8 cellular contexts compared by ENCODE assay signal in genomic region chr12:53200458-53201169, GRCh38. TPM values are rescaled to one million over a fixed set of nuclear protein-coding genes. Genes with fewer than 3 reads are reported as not detected.
DNase-seq lines count a peak whose midpoint lies in the region; ATAC-seq, FAIRE-seq and TF ChIP-seq lines count a peak whose summit lies in the region.

No MANE protein-coding gene starts in this region.

- TF ChIP-seq POLR2A in GM12878 (IDR thresholded peaks at IDR 0.05; ENCODE audit: low read depth, low read length), result no peak
- TF ChIP-seq POLR2A in upper lobe of left lung (IDR thresholded peaks at IDR 0.05), result no peak

- H3K27me3 ChIP-seq in Karpas-422 (ENCODE audit: low read length), result no peaks in the 10 kb centered on the region
- H3K27me3 ChIP-seq in GM12878 (replicated peaks in 1 of 2; ENCODE audit: control insufficient read depth in 2 of 2, insufficient read depth in 2 of 2, low read length in 1 of 2), result no peaks in the 10 kb centered on the region
- no peaks in the 10 kb centered on the region for H3K27me3 ChIP-seq in upper lobe of left lung

- CTCF ChIA-PET in GM10248 (lab: Yijun Ruan, JAX), result interaction anchor here (0.8 to 19.5 kb wide), 9 partner anchors 12 to 308 kb away, joined by 3 to 383 read pairs (median 4); partner anchors contain the start of genes AAAS, MYG1 and PFDN5
- CTCF ChIA-PET in GM12878 (lab: Yijun Ruan, JAX), result interaction anchor here (0.5 to 7.7 kb wide), 14 partner anchors 10 to 135 kb away, joined by 3 to 78 read pairs (median 4); partner anchors contain the start of genes AAAS, CSAD, ESPL1 and ITGB7

- DNase-seq in GM10248 (ENCODE audit: extremely low spot score), result peak; percentile 52
- peak; percentile 83 for DNase-seq in Karpas-422
- peak; percentile 79 for DNase-seq in GM12878 (ENCODE audit: low read depth, low spot score)
- DNase-seq in NK-92 (lab: John Stamatoyannopoulos, UW; ENCODE audit: unreplicated experiment), result no peak
- no peak for DNase-seq in upper lobe of left lung
- no peak for DNase-seq in LoVo (ENCODE audit: low spot score)
- DNase-seq in NCI-H1930 (lab: John Stamatoyannopoulos, UW), result no peak

- H4K20me1 ChIP-seq in Karpas-422 (ENCODE audit: insufficient read depth, low read depth, low read length) (no peaks in the 10 kb centered on the region), GM12878 (ENCODE audit: control insufficient read depth, insufficient read depth) (no peaks in the 10 kb centered on the region)

- no TSS peak for BruUV-seq in GM12878 (replicated peaks; lab: Mats Ljungman, UMichigan)

- peak overlapping the region; percentile 95 for H3K27ac ChIP-seq in Karpas-422 (ENCODE audit: low read length)
- peak overlapping the region; percentile 69 for H3K27ac ChIP-seq in GM12878 (ENCODE audit: control insufficient read depth, insufficient read depth)
- H3K27ac ChIP-seq in upper lobe of left lung, result no peak overlapping the region

- H3K36me3 ChIP-seq in Karpas-422 (ENCODE audit: insufficient read depth, low read length) (peaks cover 23% of the 10 kb centered on the region), GM12878 (ENCODE audit: control insufficient read depth in 2 of 2, insufficient read depth in 2 of 2, low read length in 1 of 2) (peaks cover 21 to 33% of the 10 kb centered on the region in 2 experiments), upper lobe of left lung (no peaks in the 10 kb centered on the region)

- TF ChIP-seq RAD21 in GM12878 (IDR thresholded peaks at IDR 0.05; ENCODE audit: insufficient read depth, low read depth, low read length), result no peak

- H3K9ac ChIP-seq in Karpas-422 (ENCODE audit: low read length), result peak overlapping the region; percentile 62
- H3K9ac ChIP-seq in GM12878 (ENCODE audit: control insufficient read depth, insufficient read depth, low read length), result peak overlapping the region; percentile 42

- H2AFZ ChIP-seq in Karpas-422 (ENCODE audit: low read length), result no peak overlapping the region
- no peak overlapping the region for H2AFZ ChIP-seq in GM12878 (ENCODE audit: control insufficient read depth, low read depth, low read length)

- H3K4me2 ChIP-seq in Karpas-422 (ENCODE audit: low read depth, low read length, poor library complexity, severe bottlenecking) (peak overlapping the region; percentile 74), GM12878 (ENCODE audit: control insufficient read depth, insufficient read depth) (peak overlapping the region; percentile 84)

- in situ Hi-C loops in GM12878 (cut with MboI), result no loop called here

- TF ChIP-seq CTCF in GM10248 (IDR thresholded peaks at IDR 0.05; ENCODE audit: control extremely low read depth, extremely low read depth, low read depth, missing control alignments) (no peak), GM12878 (IDR thresholded peaks at IDR 0.05 in 2 of 3, conservative IDR thresholded peaks at IDR 0.05 in 1 of 3; ENCODE audit: control insufficient read depth in 2 of 3, extremely low read depth in 1 of 3, insufficient read depth in 1 of 3, low read depth in 3 of 3, low read length in 3 of 3) (no peak), upper lobe of left lung (IDR thresholded peaks at IDR 0.05) (no peak)

- WGBS in GM12878 (ENCODE audit: insufficient coverage, insufficient replicate concordance, low lambda C conversion rate, missing lambda C conversion rate), result 2% methylated on average over 10 of the region's 10 CpGs
- 49 to 67% methylated on average over 10 of the region's 10 CpGs for WGBS in upper lobe of left lung, 2 donors

- TF ChIP-seq EP300 in GM12878 (IDR thresholded peaks at IDR 0.05; ENCODE audit: borderline replicate concordance in 1 of 2, control insufficient read depth in 1 of 2, low read depth in 2 of 2, low read length in 2 of 2) (peak; percentile 76 to 87), upper lobe of left lung (IDR thresholded peaks at IDR 0.05) (no peak)

- peaks cover 47% of the 10 kb centered on the region for H3K79me2 ChIP-seq in Karpas-422 (ENCODE audit: low read length)
- peaks cover 60% of the 10 kb centered on the region for H3K79me2 ChIP-seq in GM12878 (ENCODE audit: control insufficient read depth, insufficient read depth, low read length)

- H3K4me3 ChIP-seq in Karpas-422 (ENCODE audit: low read length) (peak overlapping the region; percentile 47), GM12878 (peak overlapping the region; percentile 90), upper lobe of left lung (no peak overlapping the region)

- FAIRE-seq in GM12878 (lab: Jason Lieb, UNC), result peak; percentile 79

- RAD21 ChIA-PET in GM12878 (lab: Charles Lee; ENCODE audit: unreplicated experiment), result interaction anchor here (0.7 to 2.8 kb wide), 11 partner anchors 10 to 67 kb away, joined by 3 to 26 read pairs (median 4); partner anchors contain the start of genes CSAD, ESPL1 and ZNF740

- H3K9me2 ChIP-seq in Karpas-422 (replicated peaks; ENCODE audit: insufficient read depth, low read length), result no peaks in the 10 kb centered on the region

- ATAC-seq in GM21381 (IDR thresholded peaks at IDR 0.05; ENCODE audit: unreplicated experiment) (peak; percentile 54), GM12878 (peak; percentile 61), upper lobe of left lung (ENCODE audit: low FRiP score in 2 of 2) (no peak)

- POLR2A ChIA-PET in GM10248 (lab: Yijun Ruan, JAX), result interaction anchor here (0.6 kb wide), 1 partner anchor 25 kb away, joined by 5 read pairs; no protein-coding TSS in a partner anchor
- POLR2A ChIA-PET in GM12878 (lab: Charles Lee), result interaction anchor here (0.5 to 5.1 kb wide), 9 partner anchors 9 to 133 kb away, joined by 3 to 47 read pairs (median 6); partner anchors contain the start of genes CSAD, ITGB7 and ZNF740

- no peaks in the 10 kb centered on the region for H3K9me3 ChIP-seq in Karpas-422 (ENCODE audit: low read length)
- H3K9me3 ChIP-seq in GM12878 (replicated peaks; ENCODE audit: control insufficient read depth, insufficient read depth, low read length), result no peaks in the 10 kb centered on the region
- no peaks in the 10 kb centered on the region for H3K9me3 ChIP-seq in upper lobe of left lung

- SMC1A ChIA-PET in GM12878 (lab: Charles Lee; ENCODE audit: uncharacterized antibody, unreplicated experiment), result interaction anchor here (0.7 to 3.0 kb wide), 13 partner anchors 9 to 120 kb away, joined by 3 to 36 read pairs (median 5); partner anchors contain the start of genes AAAS, CSAD and ZNF740

- H3K4me1 ChIP-seq in Karpas-422 (ENCODE audit: low read length), result peaks cover 65% of the 10 kb centered on the region
- peaks cover 47% of the 10 kb centered on the region for H3K4me1 ChIP-seq in GM12878 (ENCODE audit: control insufficient read depth, insufficient read depth, low read length)
- H3K4me1 ChIP-seq in upper lobe of left lung, result peaks cover 11 to 24% (median 13%) of the 10 kb centered on the region in 4 donors

- intact Hi-C loops in GM12878 (cut with micrococcal nuclease; ENCODE audit: unreplicated experiment), result loop anchor here (2.0 kb wide), 1 partner anchor 20 kb away; the partner anchor contains the start of genes CSAD and ZNF740

RNA-seq across cellular contexts. Expression of gene ITGB7, which starts 6.4 kb away (rescaled TPM):
- 124 and 159 TPM in 2 replicates for total RNA-seq in Karpas-422 (2014; rRNA removed; shearing (Covaris generic); ENCODE audit: low replicate concordance)
- 215 and 221 TPM in 2 replicates for total RNA-seq in GM12878 (2013; cell fraction: nucleolus; rRNA removed)
- 366 and 425 TPM in 2 replicates for total RNA-seq in GM12878 (2014; rRNA removed)
- total RNA-seq in GM12878 (2014; rRNA removed; fragmentation: Illumina TruSeq; extraction: Trizol), result 158 and 166 TPM in 2 replicates
- 459 and 487 TPM in 2 replicates for total RNA-seq in GM12878 (2021)
- 81.6 TPM for polyA plus RNA-seq in GM12878 (2011; ENCODE audit: low read depth)
- polyA plus RNA-seq in GM12878 (2011; rRNA removed), result 130 and 234 TPM in 2 replicates
- 334 and 445 TPM in 2 replicates for polyA plus RNA-seq in GM12878 (2011; cell fraction: cytosol; rRNA removed)
- 940 and 958 TPM in 2 replicates for polyA plus RNA-seq in GM12878 (2011; cell fraction: nucleus; rRNA removed)
- polyA plus RNA-seq in GM12878 (2012), result 135 and 178 TPM in 2 replicates
- 95.4 and 174 TPM in 2 replicates for polyA plus RNA-seq in GM12878 (2014; fragmentation: Illumina TruSeq; extraction: Trizol)
- polyA plus RNA-seq in GM12878 (2014; fragmentation: Nextera tagmentation; extraction: Ambion mirVana), result 10 to 100 TPM; 54.5 to 99.5 TPM
- polyA plus RNA-seq in GM12878 (2014; rRNA removed), result 282 and 333 TPM in 2 replicates
- polyA plus RNA-seq in GM12878 (2016; fragmentation: Nextera tagmentation; extraction: Ambion mirVana), result 100 to 1,000 TPM; 269 to 332 TPM
- 281 and 434 TPM in 2 replicates for polyA minus RNA-seq in GM12878 (2011; rRNA and poly(A)+ RNA removed)
- polyA minus RNA-seq in GM12878 (2011; cell fraction: cytosol; rRNA and poly(A)+ RNA removed), result 164 and 179 TPM in 2 replicates
- 164 and 235 TPM in 2 replicates for polyA minus RNA-seq in GM12878 (2011; cell fraction: nucleus; rRNA and poly(A)+ RNA removed)
- 10 to 100 TPM in 1 of 6 donors, 1 to 10 TPM in 5; 3.1 to 12.9 (median 4.7) TPM for total RNA-seq in upper lobe of left lung

RNA-seq across cellular contexts. Expression of gene CSAD, which starts 19.9 kb away (rescaled TPM):
- total RNA-seq in Karpas-422 (2014; rRNA removed; shearing (Covaris generic); ENCODE audit: low replicate concordance), result 13.1 and 19.2 TPM in 2 replicates
- total RNA-seq in GM12878 (2013; cell fraction: nucleolus; rRNA removed), result 35.3 and 40.5 TPM in 2 replicates
- total RNA-seq in GM12878 (2014; rRNA removed), result 7.0 and 12.5 TPM in 2 replicates
- 5.4 and 6.7 TPM in 2 replicates for total RNA-seq in GM12878 (2014; rRNA removed; fragmentation: Illumina TruSeq; extraction: Trizol)
- total RNA-seq in GM12878 (2021), result 6.1 and 9.3 TPM in 2 replicates
- 9.2 TPM for polyA plus RNA-seq in GM12878 (2011; ENCODE audit: low read depth)
- 14.4 and 19.1 TPM in 2 replicates for polyA plus RNA-seq in GM12878 (2011; rRNA removed)
- polyA plus RNA-seq in GM12878 (2011; cell fraction: cytosol; rRNA removed), result 14.6 and 22.7 TPM in 2 replicates
- 73.6 and 82.3 TPM in 2 replicates for polyA plus RNA-seq in GM12878 (2011; cell fraction: nucleus; rRNA removed)
- 13.3 and 15.1 TPM in 2 replicates for polyA plus RNA-seq in GM12878 (2012)
- polyA plus RNA-seq in GM12878 (2014; fragmentation: Illumina TruSeq; extraction: Trizol), result 12.3 and 12.7 TPM in 2 replicates
- 1 to 10 TPM; 1.2 to 2.0 TPM for polyA plus RNA-seq in GM12878 (2014; fragmentation: Nextera tagmentation; extraction: Ambion mirVana)
- polyA plus RNA-seq in GM12878 (2014; rRNA removed), result 20.0 and 20.4 TPM in 2 replicates
- 1 to 10 TPM; 1.1 to 2.4 TPM for polyA plus RNA-seq in GM12878 (2016; fragmentation: Nextera tagmentation; extraction: Ambion mirVana)
- 13.1 and 15.2 TPM in 2 replicates for polyA minus RNA-seq in GM12878 (2011; rRNA and poly(A)+ RNA removed)
- polyA minus RNA-seq in GM12878 (2011; cell fraction: cytosol; rRNA and poly(A)+ RNA removed), result 4.9 and 6.8 TPM in 2 replicates
- 11.6 and 18.4 TPM in 2 replicates for polyA minus RNA-seq in GM12878 (2011; cell fraction: nucleus; rRNA and poly(A)+ RNA removed)
- total RNA-seq in upper lobe of left lung, result 100 to 1,000 TPM in 1 of 6 donors, 10 to 100 TPM in 5; 19.8 to 164 (median 28.6) TPM

RNA-seq across cellular contexts. Expression of gene ZNF740, which starts 20.1 kb away (rescaled TPM):
- total RNA-seq in Karpas-422 (2014; rRNA removed; shearing (Covaris generic); ENCODE audit: low replicate concordance), result 24.0 and 30.6 TPM in 2 replicates
- total RNA-seq in GM12878 (2013; cell fraction: nucleolus; rRNA removed), result 112 and 115 TPM in 2 replicates
- total RNA-seq in GM12878 (2014; rRNA removed), result 11.6 and 12.6 TPM in 2 replicates
- total RNA-seq in GM12878 (2014; rRNA removed; fragmentation: Illumina TruSeq; extraction: Trizol), result 9.9 and 11.8 TPM in 2 replicates
- 29.0 and 33.6 TPM in 2 replicates for total RNA-seq in GM12878 (2021)
- 10.5 TPM for polyA plus RNA-seq in GM12878 (2011; ENCODE audit: low read depth)
- 29.5 and 30.9 TPM in 2 replicates for polyA plus RNA-seq in GM12878 (2011; rRNA removed)
- polyA plus RNA-seq in GM12878 (2011; cell fraction: cytosol; rRNA removed), result 17.7 and 18.8 TPM in 2 replicates
- 63.5 and 111 TPM in 2 replicates for polyA plus RNA-seq in GM12878 (2011; cell fraction: nucleus; rRNA removed)
- polyA plus RNA-seq in GM12878 (2012), result 14.3 and 14.7 TPM in 2 replicates
- polyA plus RNA-seq in GM12878 (2014; fragmentation: Illumina TruSeq; extraction: Trizol), result 14.2 and 21.6 TPM in 2 replicates
- 1 to 10 TPM; 1.4 to 1.8 TPM for polyA plus RNA-seq in GM12878 (2014; fragmentation: Nextera tagmentation; extraction: Ambion mirVana)
- polyA plus RNA-seq in GM12878 (2014; rRNA removed), result 12.9 and 19.1 TPM in 2 replicates
- 1 to 10 TPM; 4.1 to 5.6 TPM for polyA plus RNA-seq in GM12878 (2016; fragmentation: Nextera tagmentation; extraction: Ambion mirVana)
- polyA minus RNA-seq in GM12878 (2011; rRNA and poly(A)+ RNA removed), result 29.5 and 32.2 TPM in 2 replicates
- polyA minus RNA-seq in GM12878 (2011; cell fraction: cytosol; rRNA and poly(A)+ RNA removed), result 7.1 and 7.5 TPM in 2 replicates
- polyA minus RNA-seq in GM12878 (2011; cell fraction: nucleus; rRNA and poly(A)+ RNA removed), result 57.9 and 58.6 TPM in 2 replicates
- 10 to 100 TPM in 5 of 6 donors, 1 to 10 TPM in 1; 9.6 to 52.4 (median 24.0) TPM for total RNA-seq in upper lobe of left lung

RNA-seq across cellular contexts. Expression of gene RARG, which starts 31.4 kb away (rescaled TPM):
- 1.7 and 6.5 TPM in 2 replicates for total RNA-seq in Karpas-422 (2014; rRNA removed; shearing (Covaris generic); ENCODE audit: low replicate concordance)
- total RNA-seq in GM12878 (2013; cell fraction: nucleolus; rRNA removed), result 12.2 and 13.4 TPM in 2 replicates
- total RNA-seq in GM12878 (2014; rRNA removed), result 3.4 and 4.0 TPM in 2 replicates
- 3.0 and 3.9 TPM in 2 replicates for total RNA-seq in GM12878 (2014; rRNA removed; fragmentation: Illumina TruSeq; extraction: Trizol)
- total RNA-seq in GM12878 (2021), result 7.3 and 8.7 TPM in 2 replicates
- polyA plus RNA-seq in GM12878 (2011; ENCODE audit: low read depth), result 0.72 TPM
- 4.5 and 8.1 TPM in 2 replicates for polyA plus RNA-seq in GM12878 (2011; rRNA removed)
- 9.2 and 13.2 TPM in 2 replicates for polyA plus RNA-seq in GM12878 (2011; cell fraction: cytosol; rRNA removed)
- 34.2 and 38.3 TPM in 2 replicates for polyA plus RNA-seq in GM12878 (2011; cell fraction: nucleus; rRNA removed)
- polyA plus RNA-seq in GM12878 (2012), result 2.5 and 2.9 TPM in 2 replicates
- 2.6 and 4.2 TPM in 2 replicates for polyA plus RNA-seq in GM12878 (2014; fragmentation: Illumina TruSeq; extraction: Trizol)
- polyA plus RNA-seq in GM12878 (2014; fragmentation: Nextera tagmentation; extraction: Ambion mirVana), result under 1 TPM; 0.27 to 0.60 TPM
- 7.2 and 8.0 TPM in 2 replicates for polyA plus RNA-seq in GM12878 (2014; rRNA removed)
- polyA plus RNA-seq in GM12878 (2016; fragmentation: Nextera tagmentation; extraction: Ambion mirVana), result 1 to 10 TPM; 3.8 to 6.0 TPM
- polyA minus RNA-seq in GM12878 (2011; rRNA and poly(A)+ RNA removed), result 12.3 and 13.9 TPM in 2 replicates
- 7.5 and 8.3 TPM in 2 replicates for polyA minus RNA-seq in GM12878 (2011; cell fraction: cytosol; rRNA and poly(A)+ RNA removed)
- polyA minus RNA-seq in GM12878 (2011; cell fraction: nucleus; rRNA and poly(A)+ RNA removed), result 9.1 and 18.5 TPM in 2 replicates
- 10 to 100 TPM; 21.2 to 43.0 (median 32.1) TPM for total RNA-seq in upper lobe of left lung

Comparison
In these comparisons a context has a peak if more than half of its experiments do, and no peak if none do; other contexts are left out.
1. DNase-seq: peak in GM10248 (single experiment), Karpas-422 (single experiment) and GM12878 (single experiment); none in NK-92 (single experiment), upper lobe of left lung (0 of 2), LoVo (single experiment) and NCI-H1930 (0 of 2).
2. ATAC-seq: peak in GM21381 (single experiment) and GM12878 (single experiment); none in upper lobe of left lung (0 of 2).
3. H3K27ac ChIP-seq: peak in Karpas-422 (single experiment) and GM12878 (single experiment); none in upper lobe of left lung (0 of 4).
4. H3K4me3 ChIP-seq: peak in Karpas-422 (single experiment) and GM12878 (single experiment); none in upper lobe of left lung (0 of 4).